Comparison of ENCODE assay signal across 1 cellular context in the genomic region with DNA sequence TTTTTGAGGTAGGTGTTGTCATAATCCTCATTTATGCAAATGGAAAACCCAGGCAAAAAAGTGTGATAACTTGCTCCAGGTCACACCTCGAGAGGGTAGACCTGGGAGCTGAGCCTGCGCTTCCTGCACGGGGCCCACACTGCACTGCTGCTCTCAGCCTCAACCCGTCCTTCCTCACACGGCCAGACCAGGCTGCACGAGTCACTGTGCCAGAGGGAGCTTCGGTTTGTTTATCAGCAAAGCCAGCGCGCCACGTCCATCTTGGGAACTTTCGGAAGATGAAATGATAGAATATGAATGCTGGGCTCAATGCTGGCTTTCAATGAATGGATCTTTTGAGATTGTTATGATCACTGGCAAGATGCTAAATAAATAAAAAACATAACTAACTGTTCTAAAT.
TF ChIP-seq lines count a peak whose summit lies in the region.

No MANE protein-coding gene starts in this region.

TF ChIP-seq in HepG2, 621 proteins besides CTCF, POLR2A, EP300 and RAD21:
- TF ChIP-seq MAFK (conservative IDR thresholded peaks at IDR 0.05 in 1 of 2, IDR thresholded peaks at IDR 0.05 in 1 of 2; ENCODE audit: low read length in 2 of 2) (0 out of 4 replicates have a peak, but pooled peaks of 1 of the 2 experiments have one; percentile 9), ZNF674 (CRISPR knock-in tag; IDR thresholded peaks at IDR 0.05; ENCODE audit: low read depth) (no peak)
